Comparison of ENCODE assay signal across 18 cellular contexts in the genomic region with DNA sequence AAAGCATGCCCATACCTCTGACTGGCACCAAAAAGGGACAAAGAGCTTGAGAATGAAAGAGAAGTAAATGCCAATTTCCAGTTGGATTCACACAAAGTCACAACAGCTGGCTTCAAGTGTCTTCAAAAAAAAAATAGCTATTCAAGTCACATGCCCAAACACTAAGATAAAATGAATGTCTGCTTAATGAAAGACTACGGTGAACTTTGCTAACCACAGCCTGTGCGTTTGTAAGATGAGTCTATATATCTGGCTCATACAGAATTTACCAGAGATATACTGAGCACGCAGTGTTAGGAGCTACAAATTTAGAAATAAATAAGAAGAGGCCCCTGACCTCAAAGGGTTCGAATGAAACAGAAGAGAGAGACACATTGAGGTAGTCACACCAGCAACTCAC.
DNase-seq lines count a peak whose midpoint lies in the region; ATAC-seq and TF ChIP-seq lines count a peak whose summit lies in the region.
"Had no signal": no experiment of that assay in that cellular context is flagged by ENCODE, and none has a peak within 500 bp of the region (broad histone marks: within the 10 kb centered on the region; RNA-seq: fewer than 3 reads in every experiment).

No MANE protein-coding gene starts in this region.

- peak; percentile 64 for ATAC-seq in IMR-90 (ENCODE audit: low read depth)
- ATAC-seq: CD8-positive, alpha-beta T cell had no signal

- H3K56ac ChIP-seq in IMR-90 (ENCODE audit: extremely low read depth, insufficient read depth, low read length) = no peak overlapping the region

- H3K4me2 ChIP-seq in IMR-90 (ENCODE audit: low read depth, low read length) = no peak overlapping the region
- H3K4me2 ChIP-seq: BLaER1 had no signal

- no peaks in the 10 kb centered on the region for H3K9me3 ChIP-seq in IMR-90 (ENCODE audit: control insufficient read depth, insufficient read depth, low read length)
- H3K9me3 ChIP-seq: BLaER1 had no signal

- dilution Hi-C loops in IMR-90 (cut with HindIII; ENCODE audit: low sequenced_read_pairs, unreplicated experiment) = no loop called here

- POLR2A ChIA-PET in IMR-90 (lab: Charles Lee; ENCODE audit: unreplicated experiment) (no interaction called here), GM10248 (lab: Yijun Ruan, JAX) (no interaction called here)

- H3K4me1 ChIP-seq in IMR-90 (ENCODE audit: control insufficient read depth, insufficient read depth, low read length) = peaks cover 8% of the 10 kb centered on the region; the same call in 1 of the 2 replicates
- H3K4me1 ChIP-seq: BLaER1 had no signal

- in situ Hi-C loops in IMR-90 (cut with MboI; ENCODE audit: low sequenced_read_pairs) = no loop called here

- H3K36me3 Mint-ChIP-seq in endothelial cell (ENCODE audit: low read depth, unreplicated experiment) = no peaks in the 10 kb centered on the region
- H3K36me3 Mint-ChIP-seq: CD4-positive, CD25-positive, alpha-beta regulatory T cell; CD8-positive, alpha-beta T cell had no signal

- H3K18ac ChIP-seq in IMR-90 (ENCODE audit: low read depth, low read length) = no peak overlapping the region

- no peaks in the 10 kb centered on the region for H3K27me3 ChIP-seq in IMR-90 (ENCODE audit: control insufficient read depth, insufficient read depth, low read length)
- H3K27me3 ChIP-seq: BLaER1 had no signal

- peaks cover 7% of the 10 kb centered on the region; the same call in 1 of the 2 replicates for H3K9me1 ChIP-seq in IMR-90 (ENCODE audit: insufficient read depth, low read length)

- no peak overlapping the region for H3K4me3 ChIP-seq in IMR-90 (ENCODE audit: insufficient read depth, low read depth, low read length)
- H3K4me3 ChIP-seq: BLaER1 had no signal

- H3K27ac ChIP-seq in IMR-90 (ENCODE audit: insufficient read depth, low read length) = peak overlapping the region; percentile 29; the same call in 1 of the 2 replicates
- H3K27ac ChIP-seq: BLaER1, C4-2B had no signal

- no peak overlapping the region for H4K5ac ChIP-seq in IMR-90 (ENCODE audit: low read depth, low read length)

- no peak overlapping the region for H3K9ac ChIP-seq in IMR-90 (ENCODE audit: low read depth, low read length)
- H3K9ac ChIP-seq: BLaER1 had no signal

- WGBS in IMR-90 (ENCODE audit: extremely low coverage in 2 of 2, insufficient read length in 1 of 2), 2 experiments = no CpG with 5 or more reads among the region's 4 CpGs

- no peak for TF ChIP-seq CTCF in IMR-90 (conservative IDR thresholded peaks at IDR 0.05; ENCODE audit: low read depth, low read length)
- no peak for TF ChIP-seq CTCF in GM10248 (IDR thresholded peaks at IDR 0.05; ENCODE audit: control extremely low read depth, extremely low read depth, low read depth, missing control alignments)
- no peak for TF ChIP-seq CTCF in endothelial cell (IDR thresholded peaks at IDR 0.05; ENCODE audit: unreplicated experiment)

- CTCF ChIA-PET in IMR-90 (lab: Yijun Ruan, JAX) (no interaction called here), GM10248 (lab: Yijun Ruan, JAX) (no interaction called here)

- no peak overlapping the region for H4K8ac ChIP-seq in IMR-90 (ENCODE audit: low read depth in 2 of 2, low read length in 2 of 2)

- no peak overlapping the region for H3K27ac Mint-ChIP-seq in endothelial cell (ENCODE audit: unreplicated experiment)
- H3K27ac Mint-ChIP-seq: B cell; CD4-positive, CD25-positive, alpha-beta regulatory T cell; CD8-positive, alpha-beta T cell had no signal

- TF ChIP-seq POLR2A in IMR-90 (IDR thresholded peaks at IDR 0.05; ENCODE audit: low read depth, low read length) = no peak

- no peaks in the 10 kb centered on the region for H3K9me3 Mint-ChIP-seq in endothelial cell (ENCODE audit: unreplicated experiment)
- H3K9me3 Mint-ChIP-seq: CD8-positive, alpha-beta T cell had no signal

- no peak overlapping the region for H2BK15ac ChIP-seq in IMR-90 (ENCODE audit: low read depth, low read length)

- no peak overlapping the region for H2AK9ac ChIP-seq in IMR-90 (replicated peaks; ENCODE audit: low read depth, low read length, poor library complexity)

- no TSS peak for BruUV-seq in IMR-90 (replicated peaks; lab: Mats Ljungman, UMichigan)

- no peak for TF ChIP-seq RAD21 in IMR-90 (IDR thresholded peaks at IDR 0.05; ENCODE audit: low read length)

- intact Hi-C loops in IMR-90 (cut with micrococcal nuclease) = no loop called here

- no peak overlapping the region for H3K23ac ChIP-seq in IMR-90 (ENCODE audit: low read depth, low read length)

- H3K36me3 ChIP-seq in IMR-90 (ENCODE audit: control insufficient read depth, insufficient read depth, low read length) = no peaks in the 10 kb centered on the region
- H3K36me3 ChIP-seq: BLaER1 had no signal

- H2AFZ ChIP-seq in IMR-90 (replicated peaks; ENCODE audit: low read length, poor library complexity) = no peak overlapping the region

- no peak overlapping the region for H2BK5ac ChIP-seq in IMR-90 (ENCODE audit: low read depth, low read length, poor library complexity, severe bottlenecking)

- H3K4me1 Mint-ChIP-seq in endothelial cell (ENCODE audit: unreplicated experiment) = peaks cover 33% of the 10 kb centered on the region
- H3K4me1 Mint-ChIP-seq: B cell; CD4-positive, CD25-positive, alpha-beta regulatory T cell had no signal

- H3K14ac ChIP-seq in IMR-90 (replicated peaks; ENCODE audit: low read depth, low read length) = no peak overlapping the region

- no peak overlapping the region for H3K4me3 Mint-ChIP-seq in endothelial cell (ENCODE audit: unreplicated experiment)
- H3K4me3 Mint-ChIP-seq: B cell; CD4-positive, CD25-positive, alpha-beta regulatory T cell; CD8-positive, alpha-beta T cell had no signal

- peak; percentile 62 for DNase-seq in NCI-H2227 treated with DMSO at 0.1 percent for 48 hours (lab: John Stamatoyannopoulos, UW)
- DNase-seq in NCI-H2227 (lab: John Stamatoyannopoulos, UW; ENCODE audit: unreplicated experiment) = no peak
- peak; percentile 14 for DNase-seq in COLO829 (ENCODE audit: low spot score)
- peak; percentile 51 for DNase-seq in IMR-90
- peak; percentile 66 for DNase-seq in foreskin melanocyte
- DNase-seq in GM10248 (ENCODE audit: extremely low spot score) = no peak
- no peak for DNase-seq in endothelial cell (ENCODE audit: low spot score)
- DNase-seq: CD4-positive, CD25-positive, alpha-beta regulatory T cell; CD8-positive, alpha-beta T cell; DMS 273 treated with DMSO at 0.1 percent for 48 hours; DMS79; EL; GDM1; H7; HCEC 1CT had no signal

- no peak overlapping the region for H2BK120ac ChIP-seq in IMR-90 (ENCODE audit: low read depth, low read length)

- peak overlapping the region; percentile 15; the same call in 1 of the 2 replicates for H3K4ac ChIP-seq in IMR-90 (ENCODE audit: low read depth, low read length)

- no peaks in the 10 kb centered on the region for H4K20me1 ChIP-seq in IMR-90 (ENCODE audit: insufficient read depth, low read length)
- H4K20me1 ChIP-seq: BLaER1 had no signal

- no peaks in the 10 kb centered on the region for H3K79me1 ChIP-seq in IMR-90 (ENCODE audit: low read depth in 1 of 2, low read length in 2 of 2)

- H2AK5ac ChIP-seq in IMR-90 (ENCODE audit: low read depth, low read length) = no peak overlapping the region

- H2BK20ac ChIP-seq in IMR-90 (ENCODE audit: low read depth, low read length) = no peak overlapping the region

- no peaks in the 10 kb centered on the region for H3K27me3 Mint-ChIP-seq in endothelial cell (ENCODE audit: unreplicated experiment)

- no peak overlapping the region for H4K91ac ChIP-seq in IMR-90 (ENCODE audit: insufficient read depth, low read depth, low read length)

TF ChIP-seq in IMR-90, 13 proteins besides CTCF, POLR2A, EP300 and RAD21:
- TF ChIP-seq, protein P1, sequence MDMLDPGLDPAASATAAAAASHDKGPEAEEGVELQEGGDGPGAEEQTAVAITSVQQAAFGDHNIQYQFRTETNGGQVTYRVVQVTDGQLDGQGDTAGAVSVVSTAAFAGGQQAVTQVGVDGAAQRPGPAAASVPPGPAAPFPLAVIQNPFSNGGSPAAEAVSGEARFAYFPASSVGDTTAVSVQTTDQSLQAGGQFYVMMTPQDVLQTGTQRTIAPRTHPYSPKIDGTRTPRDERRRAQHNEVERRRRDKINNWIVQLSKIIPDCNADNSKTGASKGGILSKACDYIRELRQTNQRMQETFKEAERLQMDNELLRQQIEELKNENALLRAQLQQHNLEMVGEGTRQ (IDR thresholded peaks at IDR 0.05; ENCODE audit: low read depth, low read length) = peak; percentile 52; the same call in 1 of the 2 replicates
- TF ChIP-seq FOS (IDR thresholded peaks at IDR 0.05; ENCODE audit: low read depth, low read length) = no peak
- TF ChIP-seq BHLHE40 (IDR thresholded peaks at IDR 0.05; ENCODE audit: low read depth, low read length) = peak; percentile 50; the same call in 1 of the 2 replicates
- TF ChIP-seq CHD1 (IDR thresholded peaks at IDR 0.05; ENCODE audit: low read depth, low read length) = no peak
TF ChIP-seq in IMR-90: peak in this region for 2.

Comparison
In these comparisons a context has a peak if more than half of its experiments do, and no peak if none do; other contexts are left out.
1. DNase-seq: peak in NCI-H2227 treated with DMSO at 0.1 percent for 48 hours (single experiment), COLO829 (single experiment), IMR-90 (single experiment) and foreskin melanocyte (single experiment); none in NCI-H2227 (single experiment), GM10248 (single experiment) and endothelial cell (single experiment).